9 cellular contexts compared by ENCODE assay signal in genomic region chr17:49861150-49861884, GRCh38. TPM values are rescaled to one million over a fixed set of nuclear protein-coding genes. Genes with fewer than 3 reads are reported as not detected.
A peak's percentile ranks its signal among the peaks of the same experiment; 100 is the strongest.
DNase-seq lines count a peak whose midpoint lies in the region; ATAC-seq and TF ChIP-seq lines count a peak whose summit lies in the region.
"Had no signal": no experiment of that assay in that cellular context is flagged by ENCODE, and none has a peak within 500 bp of the region (broad histone marks: within the 10 kb centered on the region; RNA-seq: fewer than 3 reads in every experiment).

No MANE protein-coding gene starts in this region.

- no peak for TF ChIP-seq POLR2A in IMR-90 (IDR thresholded peaks at IDR 0.05; ENCODE audit: low read depth, low read length)

- intact Hi-C loops in IMR-90 (cut with micrococcal nuclease) = loop anchor here (1.0 kb wide), 2 partner anchors 137 to 226 kb away; no protein-coding TSS in a partner anchor

- TF ChIP-seq CTCF in IMR-90 (conservative IDR thresholded peaks at IDR 0.05; ENCODE audit: low read depth, low read length) = peak; percentile 93

- no peaks in the 10 kb centered on the region for H3K36me3 ChIP-seq in IMR-90 (ENCODE audit: control insufficient read depth, insufficient read depth, low read length)

- H2BK5ac ChIP-seq in IMR-90 (ENCODE audit: low read depth, low read length, poor library complexity, severe bottlenecking) = no peak overlapping the region

- H3K56ac ChIP-seq in IMR-90 (ENCODE audit: extremely low read depth, insufficient read depth, low read length) = no peak overlapping the region

- H3K9me3 ChIP-seq in IMR-90 (ENCODE audit: control insufficient read depth, insufficient read depth, low read length) = no peaks in the 10 kb centered on the region

- peak; percentile 94 for TF ChIP-seq RAD21 in IMR-90 (IDR thresholded peaks at IDR 0.05; ENCODE audit: low read length)

- POLR2A ChIA-PET in IMR-90 (lab: Charles Lee; ENCODE audit: unreplicated experiment) = no interaction called here

- in situ Hi-C loops in IMR-90 (cut with MboI; ENCODE audit: low sequenced_read_pairs) = loop anchor here (5.0 kb wide), 2 partner anchors 136 to 226 kb away; partner anchors contain the start of gene DLX3

- dilution Hi-C loops in IMR-90 (cut with HindIII; ENCODE audit: low sequenced_read_pairs, unreplicated experiment) = no loop called here

- no peak overlapping the region for H2AK5ac ChIP-seq in IMR-90 (ENCODE audit: low read depth, low read length)

- ATAC-seq in IMR-90 (ENCODE audit: low read depth) = peak; percentile 74
- no peak for ATAC-seq in GM19035 (IDR thresholded peaks at IDR 0.05; ENCODE audit: unreplicated experiment)
- ATAC-seq in GM18520 (IDR thresholded peaks at IDR 0.05; ENCODE audit: unreplicated experiment) = no peak

- H2AFZ ChIP-seq in IMR-90 (replicated peaks; ENCODE audit: low read length, poor library complexity) = no peak overlapping the region

- WGBS in IMR-90 (ENCODE audit: extremely low coverage in 2 of 2, insufficient read length in 1 of 2), 2 experiments = 37% methylated on average over 6 of the region's 16 CpGs; no CpG with 5 or more reads in 1 of the 2 experiments

- no peaks in the 10 kb centered on the region for H3K79me1 ChIP-seq in IMR-90 (ENCODE audit: low read depth in 1 of 2, low read length in 2 of 2)

- CTCF ChIA-PET in IMR-90 (lab: Yijun Ruan, JAX) = interaction anchor here (1.1 to 1.4 kb wide), 3 partner anchors 135 to 137 kb away, joined by 3 to 7 read pairs (median 3); no protein-coding TSS in a partner anchor

- H3K14ac ChIP-seq in IMR-90 (replicated peaks; ENCODE audit: low read depth, low read length) = no peak overlapping the region

- no peak overlapping the region for H2BK120ac ChIP-seq in IMR-90 (ENCODE audit: low read depth, low read length)

- H3K4ac ChIP-seq in IMR-90 (ENCODE audit: low read depth, low read length) = no peak overlapping the region

- H4K5ac ChIP-seq in IMR-90 (ENCODE audit: low read depth, low read length) = no peak overlapping the region

- H4K91ac ChIP-seq in IMR-90 (ENCODE audit: insufficient read depth, low read depth, low read length) = no peak overlapping the region

- BruUV-seq in IMR-90 (replicated peaks; lab: Mats Ljungman, UMichigan) = no TSS peak

- peak overlapping the region; percentile 43 for H2AK9ac ChIP-seq in IMR-90 (replicated peaks; ENCODE audit: low read depth, low read length, poor library complexity)

- no peak overlapping the region for H3K23ac ChIP-seq in IMR-90 (ENCODE audit: low read depth, low read length)

- H3K4me1 ChIP-seq in IMR-90 (ENCODE audit: control insufficient read depth, insufficient read depth, low read length) = peaks cover 3% of the 10 kb centered on the region; the same call in 1 of the 2 replicates

- no peak overlapping the region for H3K18ac ChIP-seq in IMR-90 (ENCODE audit: low read depth, low read length)

- no peak overlapping the region for H3K9ac ChIP-seq in IMR-90 (ENCODE audit: low read depth, low read length)

- H3K27ac ChIP-seq in IMR-90 (ENCODE audit: insufficient read depth, low read length) = no peak overlapping the region

- peaks cover 14% of the 10 kb centered on the region for H4K20me1 ChIP-seq in IMR-90 (ENCODE audit: insufficient read depth, low read length)

- no peak overlapping the region for H3K4me2 ChIP-seq in IMR-90 (ENCODE audit: low read depth, low read length)

- H3K4me3 ChIP-seq in IMR-90 (ENCODE audit: insufficient read depth, low read depth, low read length) = no peak overlapping the region

- H3K9me1 ChIP-seq in IMR-90 (ENCODE audit: insufficient read depth, low read length) = no peaks in the 10 kb centered on the region

- peaks cover 41% of the 10 kb centered on the region for H3K27me3 ChIP-seq in IMR-90 (ENCODE audit: control insufficient read depth, insufficient read depth, low read length)

- no peak overlapping the region for H2BK20ac ChIP-seq in IMR-90 (ENCODE audit: low read depth, low read length)

- H2BK15ac ChIP-seq in IMR-90 (ENCODE audit: low read depth, low read length) = no peak overlapping the region

- DNase-seq in DMS53 treated with DMSO at 0.1 percent for 48 hours (lab: John Stamatoyannopoulos, UW; ENCODE audit: unreplicated experiment) (peak; percentile 49), IMR-90 (peak; percentile 27), T-helper 1 cell (peak in 4 of 5 donors; percentile 29 to 53 (median 34)), amniotic epithelial cell (ENCODE audit: low read depth) (peak; percentile 22), iPS-NIHi7 (ENCODE audit: extremely low spot score) (peak; percentile 72)
- peak; percentile 47 for DNase-seq in stimulated activated CD4-positive, alpha-beta T cell treated with anti-CD3 and anti-CD28 coated beads, Interleukin-1b, Interleukin-23, amount 100 ng/mL, for 48 hours

- no peak overlapping the region for H4K8ac ChIP-seq in IMR-90 (ENCODE audit: low read depth in 2 of 2, low read length in 2 of 2)

TF ChIP-seq in IMR-90, 13 proteins besides CTCF, POLR2A, EP300 and RAD21:
- peak; percentile 98 for TF ChIP-seq SMC3 (IDR thresholded peaks at IDR 0.05; ENCODE audit: low read depth, low read length)
- TF ChIP-seq MAZ (IDR thresholded peaks at IDR 0.05; ENCODE audit: borderline replicate concordance, low read depth, low read length) = peak; percentile 45; the same call in 1 of the 2 replicates
- no peak for TF ChIP-seq NFE2L2 (IDR thresholded peaks at IDR 0.05; ENCODE audit: low read depth, low read length)

RNA-seq across cellular contexts. Expression of gene TAC4, which starts 13.4 kb away (rescaled TPM):
- total RNA-seq in IMR-90 (2012; rRNA removed) = not detected in 2 replicates
- not detected in 2 replicates for polyA plus RNA-seq in IMR-90 (2012; rRNA removed)
- polyA plus RNA-seq in IMR-90 (2012; cell fraction: cytosol; rRNA removed) = not detected in 2 replicates
- not detected in 2 replicates for polyA plus RNA-seq in IMR-90 (2012; cell fraction: nucleus; rRNA removed; ENCODE audit: low replicate concordance)
- total RNA-seq: activated CD8-positive, alpha-beta memory T cell treated with anti-CD3 and anti-CD28 coated beads for 36 hours had no signal

Comparison
In these comparisons a context has a peak if more than half of its experiments do, and no peak if none do; other contexts are left out.
1. DNase-seq: peak in every context shown above with its lines; median percentile 72 in iPS-NIHi7; 49 in DMS53 treated with DMSO at 0.1 percent for 48 hours; 47 in stimulated activated CD4-positive, alpha-beta T cell treated with anti-CD3 and anti-CD28 coated beads, Interleukin-1b, Interleukin-23, amount 100 ng/mL, for 48 hours; 34 in T-helper 1 cell; 27 in IMR-90; 22 in amniotic epithelial cell.